In genomic region chr3:45795509-45795881, GRCh38 we compare ENCODE assay signal across 1 cellular context.
TF ChIP-seq lines count a peak whose summit lies in the region.

No MANE protein-coding gene starts in this region.

TF ChIP-seq in GM23338, 12 proteins besides CTCF, POLR2A, EP300 and RAD21 (continued from another document):
- TF ChIP-seq ETS1 (IDR thresholded peaks at IDR 0.05) (no peak), POLR2AphosphoS5 (IDR thresholded peaks at IDR 0.05; ENCODE audit: low read depth) (no peak), ZNF331 (CRISPR knock-in tag; IDR thresholded peaks at IDR 0.05; ENCODE audit: low read depth) (no peak), EZH2phosphoT487 (IDR thresholded peaks at IDR 0.05; ENCODE audit: unreplicated experiment) (no peak), CREB1 (CRISPR knock-in tag; IDR thresholded peaks at IDR 0.05; ENCODE audit: low read depth) (no peak), JUNB (IDR thresholded peaks at IDR 0.05; ENCODE audit: unreplicated experiment) (no peak), ZNF462 (CRISPR knock-in tag; IDR thresholded peaks at IDR 0.05) (no peak)
